1 cellular context compared by ENCODE assay signal in the genomic region with DNA sequence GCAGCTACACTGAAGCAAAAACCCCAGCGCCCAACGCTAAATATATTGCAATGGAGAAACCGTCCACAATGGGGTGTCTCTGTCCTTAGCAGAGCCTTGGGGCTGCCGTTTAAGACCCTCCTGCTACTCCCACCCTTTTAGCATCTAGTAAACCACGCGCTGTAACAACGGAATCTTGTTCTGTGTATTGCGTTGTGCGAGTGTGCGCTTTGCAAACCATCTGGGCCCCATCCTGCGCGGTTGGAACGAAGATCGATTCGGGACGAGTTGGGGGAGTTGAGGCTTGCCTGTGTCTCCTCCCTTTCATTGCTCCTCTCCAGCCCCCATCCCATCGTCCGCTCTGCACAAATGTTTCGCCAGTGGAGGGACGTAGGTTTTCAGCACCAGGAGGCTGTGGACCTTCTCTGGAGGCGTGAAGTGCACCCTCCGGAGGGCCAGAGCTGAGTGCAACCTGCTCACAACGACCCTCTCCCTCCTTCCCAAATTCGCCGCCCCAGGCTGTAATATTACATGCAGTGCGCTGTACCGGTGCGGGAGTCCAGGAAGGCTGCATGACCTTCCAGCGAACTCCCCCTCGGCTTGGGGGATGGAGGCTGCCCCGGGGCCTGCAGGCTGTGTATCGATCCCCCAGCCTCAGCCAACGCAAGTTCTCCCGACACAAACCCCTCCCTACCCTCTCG.
TF ChIP-seq lines count a peak whose summit lies in the region.

No MANE protein-coding gene starts in this region.

TF ChIP-seq in HepG2, 621 proteins besides CTCF, POLR2A, EP300 and RAD21 (continued from another document and continues in another):
- TF ChIP-seq, protein P1, sequence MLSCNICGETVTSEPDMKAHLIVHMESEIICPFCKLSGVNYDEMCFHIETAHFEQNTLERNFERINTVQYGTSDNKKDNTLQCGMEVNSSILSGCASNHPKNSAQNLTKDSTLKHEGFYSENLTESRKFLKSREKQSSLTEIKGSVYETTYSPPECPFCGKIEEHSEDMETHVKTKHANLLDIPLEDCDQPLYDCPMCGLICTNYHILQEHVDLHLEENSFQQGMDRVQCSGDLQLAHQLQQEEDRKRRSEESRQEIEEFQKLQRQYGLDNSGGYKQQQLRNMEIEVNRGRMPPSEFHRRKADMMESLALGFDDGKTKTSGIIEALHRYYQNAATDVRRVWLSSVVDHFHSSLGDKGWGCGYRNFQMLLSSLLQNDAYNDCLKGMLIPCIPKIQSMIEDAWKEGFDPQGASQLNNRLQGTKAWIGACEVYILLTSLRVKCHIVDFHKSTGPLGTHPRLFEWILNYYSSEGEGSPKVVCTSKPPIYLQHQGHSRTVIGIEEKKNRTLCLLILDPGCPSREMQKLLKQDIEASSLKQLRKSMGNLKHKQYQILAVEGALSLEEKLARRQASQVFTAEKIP (CRISPR knock-in tag; IDR thresholded peaks at IDR 0.05; ENCODE audit: borderline replicate concordance): no peak
- TF ChIP-seq ZSCAN29 (CRISPR knock-in tag; conservative IDR thresholded peaks at IDR 0.05) (peak; percentile 54; the same call in 1 of the 2 replicates), JUN (CRISPR knock-in tag; IDR thresholded peaks at IDR 0.05) (no peak), ZNF274 (CRISPR knock-in tag; IDR thresholded peaks at IDR 0.05) (peak; percentile 22; the same call in 1 of the 2 replicates), ZNF354B (CRISPR knock-in tag; IDR thresholded peaks at IDR 0.05) (no peak), YEATS4 (CRISPR knock-in tag; IDR thresholded peaks at IDR 0.05; ENCODE audit: borderline replicate concordance) (peak; percentile 75), ZNF790 (CRISPR knock-in tag; IDR thresholded peaks at IDR 0.05; ENCODE audit: borderline replicate concordance) (no peak), ZNF337 (CRISPR knock-in tag; IDR thresholded peaks at IDR 0.05; ENCODE audit: borderline replicate concordance, low read depth) (no peak), ZFP36 (IDR thresholded peaks at IDR 0.05; ENCODE audit: borderline replicate concordance, low read depth, low read length, partially characterized antibody) (no peak), HNRNPL (IDR thresholded peaks at IDR 0.05; ENCODE audit: low read depth, low read length) (no peak), MXI1 (IDR thresholded peaks at IDR 0.05; ENCODE audit: borderline replicate concordance, low read depth, low read length) (no peak), ZNF607 (CRISPR knock-in tag; IDR thresholded peaks at IDR 0.05; ENCODE audit: borderline replicate concordance) (no peak), SOX6 (IDR thresholded peaks at IDR 0.05) (no peak), SOX6 (CRISPR knock-in tag; IDR thresholded peaks at IDR 0.05) (no peak), DR1 (CRISPR knock-in tag; IDR thresholded peaks at IDR 0.05) (no peak), ZNF569 (CRISPR knock-in tag; IDR thresholded peaks at IDR 0.05; ENCODE audit: borderline replicate concordance) (no peak), ZNF10 (CRISPR knock-in tag; IDR thresholded peaks at IDR 0.05; ENCODE audit: borderline replicate concordance, low read depth) (no peak), ZNF724P (CRISPR knock-in tag; IDR thresholded peaks at IDR 0.05; ENCODE audit: borderline replicate concordance) (no peak), ZNF766 (CRISPR knock-in tag; IDR thresholded peaks at IDR 0.05; ENCODE audit: borderline replicate concordance) (no peak), REXO4 (CRISPR knock-in tag; IDR thresholded peaks at IDR 0.05; ENCODE audit: borderline replicate concordance) (no peak), MBNL3 (CRISPR knock-in tag; conservative IDR thresholded peaks at IDR 0.05) (no peak), FOXM1 (CRISPR knock-in tag; IDR thresholded peaks at IDR 0.05) (no peak), KAT7 (CRISPR knock-in tag; IDR thresholded peaks at IDR 0.05; ENCODE audit: borderline replicate concordance) (no peak), BCL6 (CRISPR knock-in tag; IDR thresholded peaks at IDR 0.05) (no peak), PHB2 (IDR thresholded peaks at IDR 0.05; ENCODE audit: partially characterized antibody) (no peak), REPIN1 (CRISPR knock-in tag; IDR thresholded peaks at IDR 0.05; ENCODE audit: borderline replicate concordance, low read depth) (no peak), ZNF562 (CRISPR knock-in tag; IDR thresholded peaks at IDR 0.05; ENCODE audit: borderline replicate concordance) (no peak)
- TF ChIP-seq, protein P2, sequence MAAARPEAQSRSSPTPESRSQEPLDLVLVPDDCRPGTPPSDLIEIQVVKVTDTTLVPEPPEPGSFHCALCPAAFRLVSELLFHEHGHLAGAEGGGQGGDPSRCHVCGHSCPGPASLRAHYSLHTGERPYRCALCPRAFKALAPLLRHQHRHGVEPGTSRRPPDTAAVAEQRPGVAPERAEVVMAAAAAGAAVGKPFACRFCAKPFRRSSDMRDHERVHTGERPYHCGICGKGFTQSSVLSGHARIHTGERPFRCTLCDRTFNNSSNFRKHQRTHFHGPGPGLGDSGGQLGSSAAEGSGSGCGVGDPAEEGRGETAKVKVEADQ (CRISPR knock-in tag; IDR thresholded peaks at IDR 0.05; ENCODE audit: borderline replicate concordance): no peak
- TF ChIP-seq, protein P3, sequence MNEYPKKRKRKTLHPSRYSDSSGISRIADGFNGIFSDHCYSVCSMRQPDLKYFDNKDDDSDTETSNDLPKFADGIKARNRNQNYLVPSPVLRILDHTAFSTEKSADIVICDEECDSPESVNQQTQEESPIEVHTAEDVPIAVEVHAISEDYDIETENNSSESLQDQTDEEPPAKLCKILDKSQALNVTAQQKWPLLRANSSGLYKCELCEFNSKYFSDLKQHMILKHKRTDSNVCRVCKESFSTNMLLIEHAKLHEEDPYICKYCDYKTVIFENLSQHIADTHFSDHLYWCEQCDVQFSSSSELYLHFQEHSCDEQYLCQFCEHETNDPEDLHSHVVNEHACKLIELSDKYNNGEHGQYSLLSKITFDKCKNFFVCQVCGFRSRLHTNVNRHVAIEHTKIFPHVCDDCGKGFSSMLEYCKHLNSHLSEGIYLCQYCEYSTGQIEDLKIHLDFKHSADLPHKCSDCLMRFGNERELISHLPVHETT (CRISPR knock-in tag; conservative IDR thresholded peaks at IDR 0.05): no peak
- TF ChIP-seq, protein P4, sequence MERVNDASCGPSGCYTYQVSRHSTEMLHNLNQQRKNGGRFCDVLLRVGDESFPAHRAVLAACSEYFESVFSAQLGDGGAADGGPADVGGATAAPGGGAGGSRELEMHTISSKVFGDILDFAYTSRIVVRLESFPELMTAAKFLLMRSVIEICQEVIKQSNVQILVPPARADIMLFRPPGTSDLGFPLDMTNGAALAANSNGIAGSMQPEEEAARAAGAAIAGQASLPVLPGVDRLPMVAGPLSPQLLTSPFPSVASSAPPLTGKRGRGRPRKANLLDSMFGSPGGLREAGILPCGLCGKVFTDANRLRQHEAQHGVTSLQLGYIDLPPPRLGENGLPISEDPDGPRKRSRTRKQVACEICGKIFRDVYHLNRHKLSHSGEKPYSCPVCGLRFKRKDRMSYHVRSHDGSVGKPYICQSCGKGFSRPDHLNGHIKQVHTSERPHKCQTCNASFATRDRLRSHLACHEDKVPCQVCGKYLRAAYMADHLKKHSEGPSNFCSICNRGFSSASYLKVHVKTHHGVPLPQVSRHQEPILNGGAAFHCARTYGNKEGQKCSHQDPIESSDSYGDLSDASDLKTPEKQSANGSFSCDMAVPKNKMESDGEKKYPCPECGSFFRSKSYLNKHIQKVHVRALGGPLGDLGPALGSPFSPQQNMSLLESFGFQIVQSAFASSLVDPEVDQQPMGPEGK (CRISPR knock-in tag; IDR thresholded peaks at IDR 0.05): no peak; the same call in none of the 2 replicates
- TF ChIP-seq, protein P5, sequence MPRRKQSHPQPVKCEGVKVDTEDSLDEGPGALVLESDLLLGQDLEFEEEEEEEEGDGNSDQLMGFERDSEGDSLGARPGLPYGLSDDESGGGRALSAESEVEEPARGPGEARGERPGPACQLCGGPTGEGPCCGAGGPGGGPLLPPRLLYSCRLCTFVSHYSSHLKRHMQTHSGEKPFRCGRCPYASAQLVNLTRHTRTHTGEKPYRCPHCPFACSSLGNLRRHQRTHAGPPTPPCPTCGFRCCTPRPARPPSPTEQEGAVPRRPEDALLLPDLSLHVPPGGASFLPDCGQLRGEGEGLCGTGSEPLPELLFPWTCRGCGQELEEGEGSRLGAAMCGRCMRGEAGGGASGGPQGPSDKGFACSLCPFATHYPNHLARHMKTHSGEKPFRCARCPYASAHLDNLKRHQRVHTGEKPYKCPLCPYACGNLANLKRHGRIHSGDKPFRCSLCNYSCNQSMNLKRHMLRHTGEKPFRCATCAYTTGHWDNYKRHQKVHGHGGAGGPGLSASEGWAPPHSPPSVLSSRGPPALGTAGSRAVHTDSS (CRISPR knock-in tag; conservative IDR thresholded peaks at IDR 0.05): no peak
- TF ChIP-seq, protein P6, sequence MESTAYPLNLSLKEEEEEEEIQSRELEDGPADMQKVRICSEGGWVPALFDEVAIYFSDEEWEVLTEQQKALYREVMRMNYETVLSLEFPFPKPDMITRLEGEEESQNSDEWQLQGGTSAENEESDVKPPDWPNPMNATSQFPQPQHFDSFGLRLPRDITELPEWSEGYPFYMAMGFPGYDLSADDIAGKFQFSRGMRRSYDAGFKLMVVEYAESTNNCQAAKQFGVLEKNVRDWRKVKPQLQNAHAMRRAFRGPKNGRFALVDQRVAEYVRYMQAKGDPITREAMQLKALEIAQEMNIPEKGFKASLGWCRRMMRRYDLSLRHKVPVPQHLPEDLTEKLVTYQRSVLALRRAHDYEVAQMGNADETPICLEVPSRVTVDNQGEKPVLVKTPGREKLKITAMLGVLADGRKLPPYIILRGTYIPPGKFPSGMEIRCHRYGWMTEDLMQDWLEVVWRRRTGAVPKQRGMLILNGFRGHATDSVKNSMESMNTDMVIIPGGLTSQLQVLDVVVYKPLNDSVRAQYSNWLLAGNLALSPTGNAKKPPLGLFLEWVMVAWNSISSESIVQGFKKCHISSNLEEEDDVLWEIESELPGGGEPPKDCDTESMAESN (CRISPR knock-in tag; conservative IDR thresholded peaks at IDR 0.05): no peak; the same call in 1 of the 2 replicates
- TF ChIP-seq, protein P7, sequence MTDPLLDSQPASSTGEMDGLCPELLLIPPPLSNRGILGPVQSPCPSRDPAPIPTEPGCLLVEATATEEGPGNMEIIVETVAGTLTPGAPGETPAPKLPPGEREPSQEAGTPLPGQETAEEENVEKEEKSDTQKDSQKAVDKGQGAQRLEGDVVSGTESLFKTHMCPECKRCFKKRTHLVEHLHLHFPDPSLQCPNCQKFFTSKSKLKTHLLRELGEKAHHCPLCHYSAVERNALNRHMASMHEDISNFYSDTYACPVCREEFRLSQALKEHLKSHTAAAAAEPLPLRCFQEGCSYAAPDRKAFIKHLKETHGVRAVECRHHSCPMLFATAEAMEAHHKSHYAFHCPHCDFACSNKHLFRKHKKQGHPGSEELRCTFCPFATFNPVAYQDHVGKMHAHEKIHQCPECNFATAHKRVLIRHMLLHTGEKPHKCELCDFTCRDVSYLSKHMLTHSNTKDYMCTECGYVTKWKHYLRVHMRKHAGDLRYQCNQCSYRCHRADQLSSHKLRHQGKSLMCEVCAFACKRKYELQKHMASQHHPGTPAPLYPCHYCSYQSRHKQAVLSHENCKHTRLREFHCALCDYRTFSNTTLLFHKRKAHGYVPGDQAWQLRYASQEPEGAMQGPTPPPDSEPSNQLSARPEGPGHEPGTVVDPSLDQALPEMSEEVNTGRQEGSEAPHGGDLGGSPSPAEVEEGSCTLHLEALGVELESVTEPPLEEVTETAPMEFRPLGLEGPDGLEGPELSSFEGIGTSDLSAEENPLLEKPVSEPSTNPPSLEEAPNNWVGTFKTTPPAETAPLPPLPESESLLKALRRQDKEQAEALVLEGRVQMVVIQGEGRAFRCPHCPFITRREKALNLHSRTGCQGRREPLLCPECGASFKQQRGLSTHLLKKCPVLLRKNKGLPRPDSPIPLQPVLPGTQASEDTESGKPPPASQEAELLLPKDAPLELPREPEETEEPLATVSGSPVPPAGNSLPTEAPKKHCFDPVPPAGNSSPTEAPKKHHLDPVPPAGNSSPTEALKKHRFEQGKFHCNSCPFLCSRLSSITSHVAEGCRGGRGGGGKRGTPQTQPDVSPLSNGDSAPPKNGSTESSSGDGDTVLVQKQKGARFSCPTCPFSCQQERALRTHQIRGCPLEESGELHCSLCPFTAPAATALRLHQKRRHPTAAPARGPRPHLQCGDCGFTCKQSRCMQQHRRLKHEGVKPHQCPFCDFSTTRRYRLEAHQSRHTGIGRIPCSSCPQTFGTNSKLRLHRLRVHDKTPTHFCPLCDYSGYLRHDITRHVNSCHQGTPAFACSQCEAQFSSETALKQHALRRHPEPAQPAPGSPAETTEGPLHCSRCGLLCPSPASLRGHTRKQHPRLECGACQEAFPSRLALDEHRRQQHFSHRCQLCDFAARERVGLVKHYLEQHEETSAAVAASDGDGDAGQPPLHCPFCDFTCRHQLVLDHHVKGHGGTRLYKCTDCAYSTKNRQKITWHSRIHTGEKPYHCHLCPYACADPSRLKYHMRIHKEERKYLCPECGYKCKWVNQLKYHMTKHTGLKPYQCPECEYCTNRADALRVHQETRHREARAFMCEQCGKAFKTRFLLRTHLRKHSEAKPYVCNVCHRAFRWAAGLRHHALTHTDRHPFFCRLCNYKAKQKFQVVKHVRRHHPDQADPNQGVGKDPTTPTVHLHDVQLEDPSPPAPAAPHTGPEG (CRISPR knock-in tag; IDR thresholded peaks at IDR 0.05): no peak
- TF ChIP-seq, protein P8, sequence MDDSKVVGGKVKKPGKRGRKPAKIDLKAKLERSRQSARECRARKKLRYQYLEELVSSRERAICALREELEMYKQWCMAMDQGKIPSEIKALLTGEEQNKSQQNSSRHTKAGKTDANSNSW (CRISPR knock-in tag; IDR thresholded peaks at IDR 0.05; ENCODE audit: borderline replicate concordance): no peak
- TF ChIP-seq, protein P9, sequence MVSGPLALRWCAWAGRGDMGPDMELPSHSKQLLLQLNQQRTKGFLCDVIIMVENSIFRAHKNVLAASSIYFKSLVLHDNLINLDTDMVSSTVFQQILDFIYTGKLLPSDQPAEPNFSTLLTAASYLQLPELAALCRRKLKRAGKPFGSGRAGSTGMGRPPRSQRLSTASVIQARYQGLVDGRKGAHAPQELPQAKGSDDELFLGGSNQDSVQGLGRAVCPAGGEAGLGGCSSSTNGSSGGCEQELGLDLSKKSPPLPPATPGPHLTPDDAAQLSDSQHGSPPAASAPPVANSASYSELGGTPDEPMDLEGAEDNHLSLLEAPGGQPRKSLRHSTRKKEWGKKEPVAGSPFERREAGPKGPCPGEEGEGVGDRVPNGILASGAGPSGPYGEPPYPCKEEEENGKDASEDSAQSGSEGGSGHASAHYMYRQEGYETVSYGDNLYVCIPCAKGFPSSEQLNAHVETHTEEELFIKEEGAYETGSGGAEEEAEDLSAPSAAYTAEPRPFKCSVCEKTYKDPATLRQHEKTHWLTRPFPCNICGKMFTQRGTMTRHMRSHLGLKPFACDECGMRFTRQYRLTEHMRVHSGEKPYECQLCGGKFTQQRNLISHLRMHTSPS (CRISPR knock-in tag; IDR thresholded peaks at IDR 0.05; ENCODE audit: low read depth): no peak
- TF ChIP-seq, protein P10, sequence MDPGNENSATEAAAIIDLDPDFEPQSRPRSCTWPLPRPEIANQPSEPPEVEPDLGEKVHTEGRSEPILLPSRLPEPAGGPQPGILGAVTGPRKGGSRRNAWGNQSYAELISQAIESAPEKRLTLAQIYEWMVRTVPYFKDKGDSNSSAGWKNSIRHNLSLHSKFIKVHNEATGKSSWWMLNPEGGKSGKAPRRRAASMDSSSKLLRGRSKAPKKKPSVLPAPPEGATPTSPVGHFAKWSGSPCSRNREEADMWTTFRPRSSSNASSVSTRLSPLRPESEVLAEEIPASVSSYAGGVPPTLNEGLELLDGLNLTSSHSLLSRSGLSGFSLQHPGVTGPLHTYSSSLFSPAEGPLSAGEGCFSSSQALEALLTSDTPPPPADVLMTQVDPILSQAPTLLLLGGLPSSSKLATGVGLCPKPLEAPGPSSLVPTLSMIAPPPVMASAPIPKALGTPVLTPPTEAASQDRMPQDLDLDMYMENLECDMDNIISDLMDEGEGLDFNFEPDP (CRISPR knock-in tag; conservative IDR thresholded peaks at IDR 0.05): no peak
